8 cellular contexts compared by ENCODE assay signal in the genomic region with DNA sequence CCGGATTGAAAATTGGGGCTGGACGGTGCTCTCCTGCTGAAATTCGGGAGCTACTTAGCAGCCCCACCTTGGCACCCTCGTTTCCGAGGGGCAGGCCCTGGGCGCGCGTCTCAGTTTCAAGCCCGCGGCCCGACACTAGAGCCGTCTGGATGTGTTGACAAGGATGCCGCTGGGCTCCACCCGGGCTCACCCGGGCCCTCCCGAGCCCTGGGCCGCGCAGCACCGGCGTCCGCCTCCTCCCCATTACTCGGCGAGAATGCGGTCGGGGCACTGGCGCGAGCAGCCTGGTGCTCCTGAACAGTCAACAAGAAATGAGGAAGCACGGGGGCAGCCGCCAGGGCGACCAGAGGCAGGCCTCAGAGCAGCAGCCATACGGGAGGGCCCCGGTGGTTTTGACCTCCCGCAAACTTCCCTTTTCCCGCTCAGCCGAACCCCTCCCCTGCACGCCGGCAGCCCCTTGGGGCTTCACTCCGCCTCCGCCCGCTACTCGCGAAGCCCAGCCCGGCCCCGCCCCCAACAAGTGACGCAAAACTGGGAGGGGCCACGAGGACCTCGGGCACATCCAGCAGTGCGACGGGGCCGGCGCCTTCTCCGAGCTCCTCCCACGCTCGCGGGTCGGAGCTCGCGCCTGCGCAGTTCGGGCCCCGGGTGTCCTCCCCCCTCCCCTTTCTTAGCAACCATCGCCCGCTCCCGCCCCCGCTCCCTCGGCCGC. TPM values are rescaled to one million over a fixed set of nuclear protein-coding genes. Genes with fewer than 3 reads are reported as not detected.
A peak's percentile ranks its signal among the peaks of the same experiment; 100 is the strongest.
DNase-seq lines count a peak whose midpoint lies in the region; ATAC-seq and TF ChIP-seq lines count a peak whose summit lies in the region.

No MANE protein-coding gene starts in this region.

- H3K4me3 ChIP-seq in BE2C (ENCODE audit: low read depth, low read length), result peak overlapping the region; percentile 62
- peak overlapping the region; percentile 55 for H3K4me3 ChIP-seq in choroid plexus epithelial cell (ENCODE audit: low read depth, low read length)

- no peaks in the 10 kb centered on the region; the same call in 1 of the 2 replicates for H3K9me3 ChIP-seq in BE2C

- peak overlapping the region; percentile 95 for H3K27ac ChIP-seq in layer of hippocampus (ENCODE audit: low read depth, low read length)

- H3K4me3 Mint-ChIP-seq in activated CD4-positive, alpha-beta T cell treated with anti-CD3 and anti-CD28 coated beads for 36 hours, result peak overlapping the region; percentile 68

- CTCF ChIA-PET in activated CD4-positive, alpha-beta T cell treated with anti-CD3 and anti-CD28 coated beads for 36 hours (lab: Charles Lee), result interaction anchor here (0.5 to 2.9 kb wide), 8 partner anchors 9 to 897 kb away, joined by 3 to 17 read pairs (median 3); no protein-coding TSS in a partner anchor

- DNase-seq in BE2C, result peak; percentile 100
- DNase-seq in NCI-H510A (lab: John Stamatoyannopoulos, UW), result peak; percentile 91
- peak; percentile 100 for DNase-seq in activated CD4-positive, alpha-beta T cell treated with anti-CD3 and anti-CD28 coated beads for 36 hours
- DNase-seq in choroid plexus epithelial cell (ENCODE audit: low read depth), result peak; percentile 99
- DNase-seq in stimulated activated CD4-positive, alpha-beta T cell treated with anti-CD3 and anti-CD28 coated beads, Interleukin-1b, Interleukin-23, amount 100 ng/mL, for 24 hours (ENCODE audit: low read depth in 4 of 4, low spot score in 1 of 4), result peak; percentile 99

- no peaks in the 10 kb centered on the region for H3K27me3 Mint-ChIP-seq in activated CD4-positive, alpha-beta T cell treated with anti-CD3 and anti-CD28 coated beads for 36 hours

- H3K4me1 ChIP-seq in BE2C, result peaks cover 10% of the 10 kb centered on the region

- peaks cover 8% of the 10 kb centered on the region for H3K9me3 Mint-ChIP-seq in activated CD4-positive, alpha-beta T cell treated with anti-CD3 and anti-CD28 coated beads for 36 hours (ENCODE audit: low read depth)

- H3K27me3 ChIP-seq in BE2C (no peaks in the 10 kb centered on the region), layer of hippocampus (ENCODE audit: control insufficient read depth, insufficient read depth, low read length) (no peaks in the 10 kb centered on the region)

- POLR2A ChIA-PET in activated CD4-positive, alpha-beta T cell treated with anti-CD3 and anti-CD28 coated beads for 36 hours (lab: Charles Lee), result interaction anchor here (0.6 to 2.7 kb wide), 11 partner anchors 10 to 819 kb away, joined by 3 to 24 read pairs (median 5); no protein-coding TSS in a partner anchor

- intact Hi-C loops in activated CD4-positive, alpha-beta T cell treated with anti-CD3 and anti-CD28 coated beads for 36 hours (cut with DNase I, micrococcal nuclease), result loop anchor here (1.0 to 10.0 kb wide), 17 partner anchors 14 to 818 kb away; a partner anchor contains a TSS

- peaks cover 51% of the 10 kb centered on the region for H3K4me1 Mint-ChIP-seq in activated CD4-positive, alpha-beta T cell treated with anti-CD3 and anti-CD28 coated beads for 36 hours

- TF ChIP-seq POLR2A in GM19193 (IDR thresholded peaks at IDR 0.05; ENCODE audit: extremely low read depth, insufficient read depth, insufficient read length), result peak; percentile 83

- peak overlapping the region; percentile 93 for H3K27ac Mint-ChIP-seq in activated CD4-positive, alpha-beta T cell treated with anti-CD3 and anti-CD28 coated beads for 36 hours

- peak; percentile 82 for ATAC-seq in HG03432 (IDR thresholded peaks at IDR 0.05; ENCODE audit: unreplicated experiment)
- ATAC-seq in activated CD4-positive, alpha-beta T cell treated with anti-CD3 and anti-CD28 coated beads for 36 hours, result peak; percentile 79

- H3K36me3 ChIP-seq in BE2C, result peaks cover 11% of the 10 kb centered on the region

- TF ChIP-seq CTCF in BE2C (IDR thresholded peaks at IDR 0.05; ENCODE audit: low read depth, low read length) (no peak), choroid plexus epithelial cell (conservative IDR thresholded peaks at IDR 0.05; ENCODE audit: low read depth, low read length) (peak; percentile 8)

- H3K36me3 Mint-ChIP-seq in activated CD4-positive, alpha-beta T cell treated with anti-CD3 and anti-CD28 coated beads for 36 hours (ENCODE audit: low read depth), result peaks cover 32% of the 10 kb centered on the region

RNA-seq across cellular contexts. Expression of a gene that starts 0.4 kb away (rescaled TPM):
- polyA plus RNA-seq in BE2C (2012; ENCODE audit: insufficient read depth, insufficient read length, low read depth), result 36.1 TPM
- 10 to 100 TPM; 44.2 to 67.0 TPM for total RNA-seq in activated CD4-positive, alpha-beta T cell treated with anti-CD3 and anti-CD28 coated beads for 36 hours

Comparison
In these comparisons a context has a peak if more than half of its experiments do, and no peak if none do; other contexts are left out.
1. Peak in every context shown above with its lines: DNase-seq, ATAC-seq, H3K4me3 ChIP-seq and H3K27ac ChIP-seq.